24 cellular contexts compared by ENCODE assay signal in genomic region chr2:130951018-130951417, GRCh38.
DNase-seq lines count a peak whose midpoint lies in the region; ATAC-seq and TF ChIP-seq lines count a peak whose summit lies in the region.
"Had no signal": no experiment of that assay in that cellular context is flagged by ENCODE, and none has a peak within 500 bp of the region (broad histone marks: within the 10 kb centered on the region; RNA-seq: fewer than 3 reads in every experiment).

No MANE protein-coding gene starts in this region.

- no peaks in the 10 kb centered on the region for H3K4me1 ChIP-seq in endodermal cell (ENCODE audit: control insufficient read depth, insufficient read depth, low read length)
- H3K4me1 ChIP-seq: right lobe of liver, upper lobe of right lung had no signal

- H3K27me3 Mint-ChIP-seq in activated CD4-positive, alpha-beta T cell treated with anti-CD3 and anti-CD28 coated beads for 36 hours = peaks cover 4% of the 10 kb centered on the region
- peaks cover 3% of the 10 kb centered on the region for H3K27me3 Mint-ChIP-seq in endodermal cell (ENCODE audit: insufficient read depth)

- no peak overlapping the region for H3K27ac Mint-ChIP-seq in activated CD4-positive, alpha-beta T cell treated with anti-CD3 and anti-CD28 coated beads for 36 hours
- H3K27ac Mint-ChIP-seq in endodermal cell = no peak overlapping the region
- H3K27ac Mint-ChIP-seq: activated T-helper 2 cell treated with anti-CD3 and anti-CD28 coated beads, Interferon-gamma antibody, Interleukin-2, Interleukin-4, amounts not matched to agents 10 μg/mL and 5 μg/mL and 100 μg/mL, durations not matched to agents 14 hours and 24 hours and 36 hours; brain; HFFc6; natural killer cell had no signal

- ATAC-seq in activated CD4-positive, alpha-beta T cell treated with anti-CD3 and anti-CD28 coated beads for 36 hours = peak; percentile 19
- ATAC-seq in GM21447 (IDR thresholded peaks at IDR 0.05; ENCODE audit: unreplicated experiment) (peak; percentile 81), HG03097 (IDR thresholded peaks at IDR 0.05; ENCODE audit: low FRiP score, unreplicated experiment) (peak; percentile 94), GM21526 (IDR thresholded peaks at IDR 0.05; ENCODE audit: low FRiP score, unreplicated experiment) (no peak), HG03025 (IDR thresholded peaks at IDR 0.05; ENCODE audit: low FRiP score, unreplicated experiment) (no peak)
- ATAC-seq: right lobe of liver, upper lobe of right lung had no signal

- no peaks in the 10 kb centered on the region for H3K4me1 Mint-ChIP-seq in activated CD4-positive, alpha-beta T cell treated with anti-CD3 and anti-CD28 coated beads for 36 hours
- H3K4me1 Mint-ChIP-seq in endodermal cell = no peaks in the 10 kb centered on the region
- H3K4me1 Mint-ChIP-seq: brain had no signal

- no peaks in the 10 kb centered on the region for H3K27me3 ChIP-seq in endodermal cell (ENCODE audit: control insufficient read depth, insufficient read depth, low read length, poor library complexity, severe bottlenecking)
- H3K27me3 ChIP-seq: right lobe of liver, upper lobe of right lung had no signal

- CTCF ChIA-PET in activated CD4-positive, alpha-beta T cell treated with anti-CD3 and anti-CD28 coated beads for 36 hours (lab: Charles Lee) = interaction anchor here (0.7 kb wide), 1 partner anchor 170 kb away, joined by 3 read pairs; no protein-coding TSS in a partner anchor

- POLR2A ChIA-PET in activated CD4-positive, alpha-beta T cell treated with anti-CD3 and anti-CD28 coated beads for 36 hours (lab: Charles Lee) = interaction anchor here (0.6 kb wide), 1 partner anchor 115 kb away, joined by 3 read pairs; no protein-coding TSS in a partner anchor

- peaks cover 71% of the 10 kb centered on the region for H3K9me3 ChIP-seq in endodermal cell (ENCODE audit: control insufficient read depth, low read length)
- H3K9me3 ChIP-seq: right lobe of liver had no signal

- H3K27ac ChIP-seq in endodermal cell (ENCODE audit: low read depth, low read length) = no peak overlapping the region
- H3K27ac ChIP-seq: 22Rv1, HL-60, right lobe of liver, upper lobe of right lung had no signal

- H3K4me3 ChIP-seq in endodermal cell (ENCODE audit: low read length) = peak overlapping the region; percentile 60
- H3K4me3 ChIP-seq: right lobe of liver, upper lobe of right lung had no signal

- H3K4me3 Mint-ChIP-seq in activated CD4-positive, alpha-beta T cell treated with anti-CD3 and anti-CD28 coated beads for 36 hours = no peak overlapping the region
- no peak overlapping the region for H3K4me3 Mint-ChIP-seq in endodermal cell
- H3K4me3 Mint-ChIP-seq: brain; CD8-positive, alpha-beta memory T cell; HFFc6; natural killer cell had no signal

- peaks cover 41% of the 10 kb centered on the region for H3K36me3 ChIP-seq in endodermal cell (ENCODE audit: control insufficient read depth, insufficient read depth, low read length)
- H3K36me3 ChIP-seq: right lobe of liver, upper lobe of right lung had no signal

- no peak overlapping the region for H3K9ac ChIP-seq in endodermal cell (ENCODE audit: extremely low read depth, low read length, poor library complexity, severe bottlenecking)

- H3K9me3 Mint-ChIP-seq in activated CD4-positive, alpha-beta T cell treated with anti-CD3 and anti-CD28 coated beads for 36 hours (ENCODE audit: low read depth) = peaks cover 17% of the 10 kb centered on the region
- H3K9me3 Mint-ChIP-seq in endodermal cell = peaks cover 39% of the 10 kb centered on the region

- H3K36me3 Mint-ChIP-seq in activated CD4-positive, alpha-beta T cell treated with anti-CD3 and anti-CD28 coated beads for 36 hours (ENCODE audit: low read depth) = no peaks in the 10 kb centered on the region
- H3K36me3 Mint-ChIP-seq in endodermal cell (ENCODE audit: low read depth) = peaks cover 53% of the 10 kb centered on the region
- H3K36me3 Mint-ChIP-seq: CD8-positive, alpha-beta memory T cell had no signal

- intact Hi-C loops in activated CD4-positive, alpha-beta T cell treated with anti-CD3 and anti-CD28 coated beads for 36 hours (cut with DNase I, micrococcal nuclease) = no loop called here

- TF ChIP-seq CTCF in endodermal cell (conservative IDR thresholded peaks at IDR 0.05) = no peak

- DNase-seq in activated CD4-positive, alpha-beta T cell treated with anti-CD3 and anti-CD28 coated beads for 36 hours = no peak
- no peak for DNase-seq in activated CD4-positive, alpha-beta T cell treated with anti-CD3 and anti-CD28 coated beads for 4 hours
- DNase-seq in endodermal cell (no peak), NCI-H2029 treated with DMSO at 0.1 percent for 48 hours (lab: John Stamatoyannopoulos, UW) (no peak)
- DNase-seq: activated CD4-positive, alpha-beta T cell treated with anti-CD3 and anti-CD28 coated beads for 48 hours; CD8-positive, alpha-beta memory T cell; cortex of kidney; HFFc6; natural killer cell; NCI-H1436; NCI-H2171 treated with DMSO at 0.1 percent for 48 hours; NCI-H526 treated with DMSO at 0.1 percent for 48 hours; right lobe of liver; SHP77 treated with DMSO at 0.1 percent for 48 hours; stimulated activated CD8-positive, alpha-beta memory T cell treated with anti-CD3 and anti-CD28 coated beads, Interleukin-4, amount 100 ng/mL, for 48 hours; upper lobe of right lung had no signal

Comparison
In these comparisons a context has a peak if more than half of its experiments do, and no peak if none do; other contexts are left out.
1. ATAC-seq: peak in activated CD4-positive, alpha-beta T cell treated with anti-CD3 and anti-CD28 coated beads for 36 hours (single experiment), GM21447 (single experiment) and HG03097 (single experiment); none in GM21526 (single experiment) and HG03025 (single experiment).